1 cellular context compared by ENCODE assay signal in the genomic region with DNA sequence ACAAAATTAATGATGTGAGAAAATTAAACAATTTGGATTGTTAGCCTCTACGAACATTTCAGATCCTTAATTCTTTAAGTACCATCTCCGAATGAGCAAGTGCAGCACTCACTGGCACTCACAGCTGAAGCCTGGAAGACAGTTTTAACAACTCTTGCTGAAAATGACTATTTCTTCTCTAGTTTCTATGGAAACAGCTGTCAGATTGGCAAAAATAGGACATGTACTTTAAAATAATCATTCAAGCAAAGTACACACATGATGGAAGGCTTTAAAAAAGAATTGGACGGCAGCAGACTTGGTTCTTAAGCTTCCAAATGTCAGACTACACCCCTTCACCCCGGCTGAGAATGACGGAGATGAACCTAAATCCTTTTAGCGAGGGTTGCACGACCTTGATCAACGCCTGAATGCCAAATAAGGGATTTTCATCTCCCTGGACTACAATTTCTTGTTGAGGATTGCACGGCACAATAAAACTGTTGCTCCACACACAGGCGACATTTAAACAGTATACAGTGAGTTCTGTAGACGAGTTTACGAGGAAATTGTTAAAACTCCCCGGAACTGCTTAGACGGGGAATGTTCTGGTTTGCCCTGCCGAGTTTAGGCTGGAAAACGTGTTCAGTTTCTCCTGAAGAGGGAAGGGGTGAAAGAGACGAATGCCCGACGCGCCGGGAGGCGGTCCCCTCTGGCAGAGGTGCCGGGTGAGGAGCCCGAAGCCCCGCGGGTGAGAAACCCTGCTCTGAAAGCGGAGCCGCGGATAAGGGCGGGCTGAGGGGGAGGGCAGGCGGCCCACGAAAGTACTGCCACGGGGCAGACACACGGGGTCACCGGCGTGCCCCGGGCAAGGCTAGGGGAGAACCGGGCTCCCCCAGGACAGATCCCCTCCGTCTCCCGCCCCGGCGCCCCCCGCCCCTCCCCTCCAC.
TF ChIP-seq lines count a peak whose summit lies in the region.

No MANE protein-coding gene starts in this region.

TF ChIP-seq in HEK293, 187 proteins besides CTCF, POLR2A, EP300 and RAD21 (continued from another document):
- TF ChIP-seq, protein P1, sequence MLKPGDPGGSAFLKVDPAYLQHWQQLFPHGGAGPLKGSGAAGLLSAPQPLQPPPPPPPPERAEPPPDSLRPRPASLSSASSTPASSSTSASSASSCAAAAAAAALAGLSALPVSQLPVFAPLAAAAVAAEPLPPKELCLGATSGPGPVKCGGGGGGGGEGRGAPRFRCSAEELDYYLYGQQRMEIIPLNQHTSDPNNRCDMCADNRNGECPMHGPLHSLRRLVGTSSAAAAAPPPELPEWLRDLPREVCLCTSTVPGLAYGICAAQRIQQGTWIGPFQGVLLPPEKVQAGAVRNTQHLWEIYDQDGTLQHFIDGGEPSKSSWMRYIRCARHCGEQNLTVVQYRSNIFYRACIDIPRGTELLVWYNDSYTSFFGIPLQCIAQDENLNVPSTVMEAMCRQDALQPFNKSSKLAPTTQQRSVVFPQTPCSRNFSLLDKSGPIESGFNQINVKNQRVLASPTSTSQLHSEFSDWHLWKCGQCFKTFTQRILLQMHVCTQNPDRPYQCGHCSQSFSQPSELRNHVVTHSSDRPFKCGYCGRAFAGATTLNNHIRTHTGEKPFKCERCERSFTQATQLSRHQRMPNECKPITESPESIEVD (tag by site-specific recombination; IDR thresholded peaks at IDR 0.05) = no peak
- TF ChIP-seq KLF1 (tag by site-specific recombination; IDR thresholded peaks at IDR 0.05) = no peak
- peak; percentile 82 for TF ChIP-seq GLIS2 (tag by site-specific recombination; IDR thresholded peaks at IDR 0.05)
- TF ChIP-seq ZBTB48 (tag by site-specific recombination; IDR thresholded peaks at IDR 0.05) = peak; percentile 43; the same call in 1 of the 2 replicates
TF ChIP-seq in HEK293: peak in this region for 24.
